ENCODE assay signal across 15 cellular contexts in the genomic region with DNA sequence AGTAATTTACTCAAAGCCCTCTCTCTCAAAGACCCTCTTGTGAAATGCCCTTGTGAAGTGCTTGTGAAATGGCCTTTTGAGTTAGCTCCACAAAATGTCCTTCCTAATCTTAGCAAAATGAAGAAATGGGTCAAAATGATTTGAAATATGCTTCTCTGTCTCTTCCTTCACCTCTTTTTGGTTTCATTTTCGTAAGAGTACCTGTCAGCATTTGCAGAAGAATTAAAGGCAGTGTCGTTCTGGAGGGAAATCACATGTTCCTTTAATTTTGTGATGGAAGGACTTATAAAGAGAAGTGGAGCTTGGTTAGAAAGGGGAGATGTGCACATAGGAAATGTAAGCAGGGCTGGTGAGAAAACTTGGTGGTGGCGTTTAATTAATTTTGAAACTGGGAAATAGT.
A peak's percentile ranks its signal among the peaks of the same experiment; 100 is the strongest.
DNase-seq lines count a peak whose midpoint lies in the region; ATAC-seq, FAIRE-seq and TF ChIP-seq lines count a peak whose summit lies in the region.
"Had no signal": no experiment of that assay in that cellular context is flagged by ENCODE, and none has a peak within 500 bp of the region (broad histone marks: within the 10 kb centered on the region; RNA-seq: fewer than 3 reads in every experiment).

No MANE protein-coding gene starts in this region.

- H4K20me1 ChIP-seq in OCI-LY3 (ENCODE audit: insufficient read depth, low read length): no peaks in the 10 kb centered on the region

- FAIRE-seq in pancreas (lab: Jason Lieb, UNC): no peak
- FAIRE-seq: colon, HTR-8/SVneo had no signal

- intact Hi-C loops in pancreas (cut with DNase I): no loop called here

- peaks cover 41% of the 10 kb centered on the region for H3K36me3 ChIP-seq in ACC112 (ENCODE audit: insufficient read depth, low read length)
- no peaks in the 10 kb centered on the region for H3K36me3 ChIP-seq in OCI-LY3 (replicated peaks; ENCODE audit: low read depth, low read length)
- no peaks in the 10 kb centered on the region for H3K36me3 ChIP-seq in pancreas
- H3K36me3 ChIP-seq in right atrium auricular region: no peaks in the 10 kb centered on the region
- H3K36me3 ChIP-seq: spleen had no signal

- peaks cover 65% of the 10 kb centered on the region for H3K4me1 ChIP-seq in ACC112 (ENCODE audit: control insufficient read depth, insufficient read depth, low read length, unreplicated experiment)
- H3K4me1 ChIP-seq in OCI-LY3 (ENCODE audit: low read length): peaks cover 28% of the 10 kb centered on the region
- H3K4me1 ChIP-seq in pancreas: no peaks in the 10 kb centered on the region
- H3K4me1 ChIP-seq in right atrium auricular region: no peaks in the 10 kb centered on the region

- H3K27me3 ChIP-seq in ACC112 (ENCODE audit: insufficient read depth, low read length): no peaks in the 10 kb centered on the region
- no peaks in the 10 kb centered on the region for H3K27me3 ChIP-seq in OCI-LY3 (ENCODE audit: low read depth, low read length)
- no peaks in the 10 kb centered on the region for H3K27me3 ChIP-seq in pancreas
- no peaks in the 10 kb centered on the region for H3K27me3 ChIP-seq in right atrium auricular region
- H3K27me3 ChIP-seq: spleen had no signal

- peak overlapping the region; percentile 77 for H3K4me2 ChIP-seq in OCI-LY3 (ENCODE audit: low read length)

- peaks cover 82% of the 10 kb centered on the region for H3K79me2 ChIP-seq in ACC112 (ENCODE audit: control insufficient read depth, insufficient read depth, low read length, unreplicated experiment)
- no peaks in the 10 kb centered on the region for H3K79me2 ChIP-seq in OCI-LY3 (ENCODE audit: low read length)

- H3K4me3 ChIP-seq in ACC112 (ENCODE audit: low read depth, low read length): no peak overlapping the region; the same call in 1 of the 2 replicates
- peak overlapping the region; percentile 57 for H3K4me3 ChIP-seq in OCI-LY3 (ENCODE audit: low read length)
- no peak overlapping the region for H3K4me3 ChIP-seq in pancreas
- H3K4me3 ChIP-seq in right atrium auricular region: no peak overlapping the region

- no peaks in the 10 kb centered on the region for H3K9me3 ChIP-seq in OCI-LY3 (ENCODE audit: insufficient read depth, low read length)
- no peaks in the 10 kb centered on the region for H3K9me3 ChIP-seq in pancreas
- H3K9me3 ChIP-seq in right atrium auricular region: no peaks in the 10 kb centered on the region
- H3K9me3 ChIP-seq: spleen had no signal

- ATAC-seq in GM18867 (IDR thresholded peaks at IDR 0.05; ENCODE audit: unreplicated experiment) (peak; percentile 89), HG02981 (IDR thresholded peaks at IDR 0.05; ENCODE audit: unreplicated experiment) (peak; percentile 68), GM19463 (IDR thresholded peaks at IDR 0.05; ENCODE audit: unreplicated experiment) (no peak), pancreas (no peak)

- TF ChIP-seq CTCF in OCI-LY3 (IDR thresholded peaks at IDR 0.05; ENCODE audit: low read depth, low read length) (no peak), pancreas (IDR thresholded peaks at IDR 0.05) (no peak), right atrium auricular region (IDR thresholded peaks at IDR 0.05) (no peak)

- 56 to 61% methylated on average over 3 of the region's 3 CpGs for WGBS in pancreas, 2 donors

- DNase-seq in HuH-7 (ENCODE audit: low spot score) (no peak), pancreas (no peak), right atrium auricular region (ENCODE audit: low spot score) (no peak)
- DNase-seq: foreskin melanocyte; NCI-H1930; NK-92 treated with Interleukin-12 subunit alpha and Interleukin-12 subunit beta, amount 100 ng/mL, for 24 hours; spleen; trophoblast cell had no signal

- peak overlapping the region; percentile 42 for H3K27ac ChIP-seq in ACC112 (ENCODE audit: low read depth, low read length)
- peak overlapping the region; percentile 8; the same call in 1 of the 2 replicates for H3K27ac ChIP-seq in OCI-LY3 (ENCODE audit: low read length)
- H3K27ac ChIP-seq in pancreas: no peak overlapping the region
- no peak overlapping the region for H3K27ac ChIP-seq in right atrium auricular region

- H2AFZ ChIP-seq in ACC112 (ENCODE audit: low read length, unreplicated experiment): no peak overlapping the region
- H2AFZ ChIP-seq in OCI-LY3 (ENCODE audit: low read depth, low read length): peak overlapping the region; percentile 58

- peak overlapping the region; percentile 26; the same call in 1 of the 2 replicates for H3K9ac ChIP-seq in OCI-LY3 (ENCODE audit: low read length)

Comparison
In these comparisons a context has a peak if more than half of its experiments do, and no peak if none do; other contexts are left out.
1. H3K27ac ChIP-seq: peak in ACC112 (single experiment) and OCI-LY3 (single experiment); none in pancreas (0 of 4) and right atrium auricular region (0 of 2).
2. ATAC-seq: peak in GM18867 (single experiment) and HG02981 (single experiment); none in GM19463 (single experiment) and pancreas (0 of 4).